24 cellular contexts compared by ENCODE assay signal in genomic region chr1:32487182-32487581, GRCh38. TPM values are rescaled to one million over a fixed set of nuclear protein-coding genes. Genes with fewer than 3 reads are reported as not detected.
"Had no signal": no experiment of that assay in that cellular context is flagged by ENCODE, and none has a peak within 500 bp of the region (broad histone marks: within the 10 kb centered on the region; RNA-seq: fewer than 3 reads in every experiment).

No MANE protein-coding gene starts in this region.

- H3K27me3 ChIP-seq: body of pancreas, left lung, ovary, sigmoid colon, spleen, thyroid gland, uterus had no signal

- DNase-seq: activated CD4-positive, alpha-beta T cell treated with anti-CD3 and anti-CD28 coated beads, Interleukin-2, amount 10 ng/mL, durations not matched to agents 24 days and 14 days; activated CD8-positive, alpha-beta T cell treated with anti-CD3 and anti-CD28 coated beads for 36 hours; activated naive CD4-positive, alpha-beta T cell; activated naive CD8-positive, alpha-beta T cell treated with anti-CD3 and anti-CD28 coated beads for 36 hours; activated T-cell treated with anti-CD3 and anti-CD28 coated beads, Interleukin-2, amount 50 U/mL, for 1 hour; amygdala; body of pancreas; foreskin keratinocyte; hippocampal formation; left lung; mesenchymal stem cell; naive thymus-derived CD8-positive, alpha-beta T cell; ovary; sigmoid colon; spleen; stimulated activated CD8-positive, alpha-beta memory T cell treated with anti-CD3 and anti-CD28 coated beads, Interleukin-4, amount 100 ng/mL, for 48 hours; stimulated activated naive CD4-positive, alpha-beta T cell; thyroid gland; uterus had no signal

- H3K36me3 Mint-ChIP-seq: activated naive CD8-positive, alpha-beta T cell treated with anti-CD3 and anti-CD28 coated beads for 36 hours; naive thymus-derived CD8-positive, alpha-beta T cell had no signal

- H3K4me1 ChIP-seq: foreskin keratinocyte, left lung, spleen, thyroid gland, uterus had no signal

- H3K36me3 ChIP-seq: left lung, ovary, sigmoid colon, spleen, thyroid gland, uterus had no signal

- H3K4me1 Mint-ChIP-seq: activated CD4-positive, alpha-beta T cell treated with anti-CD3 and anti-CD28 coated beads, Interleukin-2, amount 10 ng/mL, durations not matched to agents 24 days and 14 days; activated naive CD8-positive, alpha-beta T cell treated with anti-CD3 and anti-CD28 coated beads for 36 hours; activated T-helper 17 cell treated with anti-CD3 and anti-CD28 coated beads, Interleukin-2, amount 50 U/mL, for 72 hours; naive thymus-derived CD8-positive, alpha-beta T cell had no signal

- H3K9me3 ChIP-seq: body of pancreas, left lung, ovary, sigmoid colon, spleen, thyroid gland, uterus had no signal

- H3K4me3 Mint-ChIP-seq: activated CD4-positive, alpha-beta T cell treated with anti-CD3 and anti-CD28 coated beads, Interleukin-2, amount 10 ng/mL, durations not matched to agents 24 days and 14 days; activated CD8-positive, alpha-beta T cell treated with anti-CD3 and anti-CD28 coated beads for 36 hours; activated naive CD8-positive, alpha-beta T cell treated with anti-CD3 and anti-CD28 coated beads for 36 hours; activated T-helper 17 cell treated with anti-CD3 and anti-CD28 coated beads, Interleukin-2, amount 50 U/mL, for 72 hours; naive thymus-derived CD8-positive, alpha-beta T cell; T-helper 2 cell treated with Interferon-gamma antibody and Interleukin-4, amounts not matched to agents 5 μg/mL and 100 μg/mL, for 36 hours had no signal

- H3K27ac Mint-ChIP-seq: activated CD4-positive, alpha-beta T cell treated with anti-CD3 and anti-CD28 coated beads, Interleukin-2, amount 10 ng/mL, durations not matched to agents 24 days and 14 days; activated CD8-positive, alpha-beta T cell treated with anti-CD3 and anti-CD28 coated beads for 36 hours; activated naive CD8-positive, alpha-beta T cell treated with anti-CD3 and anti-CD28 coated beads for 36 hours; activated T-helper 17 cell treated with anti-CD3 and anti-CD28 coated beads, Interleukin-2, amount 50 U/mL, for 72 hours; naive thymus-derived CD8-positive, alpha-beta T cell; T-helper 2 cell treated with Interferon-gamma antibody and Interleukin-4, amounts not matched to agents 5 μg/mL and 100 μg/mL, for 36 hours had no signal

- H3K9me3 Mint-ChIP-seq: activated CD4-positive, alpha-beta T cell treated with anti-CD3 and anti-CD28 coated beads, Interleukin-2, amount 10 ng/mL, durations not matched to agents 24 days and 14 days; activated CD8-positive, alpha-beta T cell treated with anti-CD3 and anti-CD28 coated beads for 36 hours; activated T-helper 17 cell treated with anti-CD3 and anti-CD28 coated beads, Interleukin-2, amount 50 U/mL, for 72 hours; T-helper 2 cell treated with Interferon-gamma antibody and Interleukin-4, amounts not matched to agents 5 μg/mL and 100 μg/mL, for 36 hours had no signal

- H3K4me3 ChIP-seq: body of pancreas, left lung, ovary, sigmoid colon, spleen, thyroid gland, uterus had no signal

- H3K27ac ChIP-seq: body of pancreas, epithelial cell of prostate, foreskin keratinocyte, left lung, ovary, sigmoid colon, spleen, thyroid gland had no signal

- ATAC-seq: activated CD8-positive, alpha-beta T cell treated with anti-CD3 and anti-CD28 coated beads for 36 hours; activated T-helper 17 cell treated with anti-CD3 and anti-CD28 coated beads, Interleukin-2, amount 50 U/mL, for 72 hours; body of pancreas; foreskin keratinocyte; left lung; naive thymus-derived CD8-positive, alpha-beta T cell had no signal

RNA-seq across cellular contexts. Expression of gene ZBTB8B, which starts 22.3 kb away (rescaled TPM):
- total RNA-seq: activated CD4-positive, alpha-beta T cell treated with anti-CD3 and anti-CD28 coated beads, Interleukin-2, amount 10 ng/mL, durations not matched to agents 24 days and 14 days; activated CD8-positive, alpha-beta T cell treated with anti-CD3 and anti-CD28 coated beads for 36 hours; activated naive CD8-positive, alpha-beta T cell treated with anti-CD3 and anti-CD28 coated beads for 36 hours; activated T-helper 17 cell treated with anti-CD3 and anti-CD28 coated beads, Interleukin-2, amount 50 U/mL, for 72 hours; cardiac septum; naive thymus-derived CD8-positive, alpha-beta T cell; spleen had no signal
- polyA plus RNA-seq: foreskin keratinocyte; keratinocyte; naive thymus-derived CD8-positive, alpha-beta T cell had no signal

RNA-seq across cellular contexts. Expression of gene ZBTB8A, which starts 52.0 kb away (rescaled TPM):
- total RNA-seq: naive thymus-derived CD8-positive, alpha-beta T cell had no signal
- polyA plus RNA-seq: naive thymus-derived CD8-positive, alpha-beta T cell had no signal
